In genomic region chr22:20299736-20300136, GRCh38 we compare ENCODE assay signal across 8 cellular contexts. TPM values are rescaled to one million over a fixed set of nuclear protein-coding genes. Genes with fewer than 3 reads are reported as not detected.
DNase-seq lines count a peak whose midpoint lies in the region; ATAC-seq and TF ChIP-seq lines count a peak whose summit lies in the region.

No MANE protein-coding gene starts in this region.

- no CpG with 5 or more reads among the region's 54 CpGs for WGBS in iPS DF 6.9 (ENCODE audit: insufficient coverage, insufficient read length)

- peaks cover 26% of the 10 kb centered on the region for H3K27me3 Mint-ChIP-seq in activated T-helper 2 cell treated with anti-CD3 and anti-CD28 coated beads, Interferon-gamma antibody, Interleukin-2, Interleukin-4, amounts not matched to agents 10 μg/mL and 5 μg/mL and 100 μg/mL, durations not matched to agents 14 hours and 24 hours and 36 hours (ENCODE audit: low read depth)
- peaks cover 7 to 14% of the 10 kb centered on the region in 2 donors for H3K27me3 Mint-ChIP-seq in stimulated activated naive B cell treated with anti-CD40 and anti-IgM and Interleukin-4, amounts not matched to agents 10 μg/mL and 1 μg/mL and 100 μg/mL, for 72 hours

- H3K4me1 ChIP-seq in DOHH2 (ENCODE audit: control insufficient read depth, low read length) (peaks cover 9% of the 10 kb centered on the region; the same call in 1 of the 2 replicates), iPS DF 6.9 (ENCODE audit: control insufficient read depth, insufficient read depth, low read length) (peaks cover 5% of the 10 kb centered on the region; the same call in 1 of the 2 replicates)

- H3K4me3 ChIP-seq in DOHH2 (ENCODE audit: low read length) = peak overlapping the region; percentile 79
- peak overlapping the region; percentile 61 for H3K4me3 ChIP-seq in iPS DF 6.9 (ENCODE audit: low read length)

- TF ChIP-seq CTCF in DOHH2 (IDR thresholded peaks at IDR 0.05; ENCODE audit: low read depth, low read length, poor library complexity, severe bottlenecking) = no peak

- H3K9me3 ChIP-seq in DOHH2 (ENCODE audit: control insufficient read depth, insufficient read depth, low read length) = no peaks in the 10 kb centered on the region
- H3K9me3 ChIP-seq in iPS DF 6.9 (ENCODE audit: control insufficient read depth, insufficient read depth, low read length) = no peaks in the 10 kb centered on the region

- no peaks in the 10 kb centered on the region for H3K36me3 Mint-ChIP-seq in activated T-helper 2 cell treated with anti-CD3 and anti-CD28 coated beads, Interferon-gamma antibody, Interleukin-2, Interleukin-4, amounts not matched to agents 10 μg/mL and 5 μg/mL and 100 μg/mL, durations not matched to agents 14 hours and 24 hours and 36 hours (ENCODE audit: low read depth)
- no peaks in the 10 kb centered on the region for H3K36me3 Mint-ChIP-seq in stimulated activated naive B cell treated with anti-CD40 and anti-IgM and Interleukin-4, amounts not matched to agents 10 μg/mL and 1 μg/mL and 100 μg/mL, for 72 hours

- peak overlapping the region; percentile 98 for H3K4me2 ChIP-seq in DOHH2 (ENCODE audit: low read length)

- H4K20me1 ChIP-seq in DOHH2 (ENCODE audit: control insufficient read depth, insufficient read depth, low read depth, low read length) = no peaks in the 10 kb centered on the region

- H3K27me3 ChIP-seq in DOHH2 (ENCODE audit: control insufficient read depth, low read length) (peaks cover 5% of the 10 kb centered on the region; the same call in 1 of the 2 replicates), iPS DF 6.9 (ENCODE audit: control insufficient read depth, insufficient read depth, low read length) (peaks cover 5% of the 10 kb centered on the region; the same call in 1 of the 2 replicates)

- no peaks in the 10 kb centered on the region for H3F3A ChIP-seq in DOHH2 (ENCODE audit: control insufficient read depth, insufficient read depth)

- no peaks in the 10 kb centered on the region for H3K9me2 ChIP-seq in DOHH2 (replicated peaks; ENCODE audit: control insufficient read depth, low read length)

- H3K36me3 ChIP-seq in DOHH2 (ENCODE audit: control insufficient read depth, low read length) (no peaks in the 10 kb centered on the region), iPS DF 6.9 (ENCODE audit: control insufficient read depth, insufficient read depth, low read length) (no peaks in the 10 kb centered on the region)

- no peaks in the 10 kb centered on the region for H3K9me3 Mint-ChIP-seq in activated T-helper 2 cell treated with anti-CD3 and anti-CD28 coated beads, Interferon-gamma antibody, Interleukin-2, Interleukin-4, amounts not matched to agents 10 μg/mL and 5 μg/mL and 100 μg/mL, durations not matched to agents 14 hours and 24 hours and 36 hours
- H3K9me3 Mint-ChIP-seq in stimulated activated naive B cell treated with anti-CD40 and anti-IgM and Interleukin-4, amounts not matched to agents 10 μg/mL and 1 μg/mL and 100 μg/mL, for 72 hours = no peaks in the 10 kb centered on the region

- no peak overlapping the region for H3K27ac Mint-ChIP-seq in activated T-helper 2 cell treated with anti-CD3 and anti-CD28 coated beads, Interferon-gamma antibody, Interleukin-2, Interleukin-4, amounts not matched to agents 10 μg/mL and 5 μg/mL and 100 μg/mL, durations not matched to agents 14 hours and 24 hours and 36 hours
- no peak overlapping the region for H3K27ac Mint-ChIP-seq in stimulated activated naive B cell treated with anti-CD40 and anti-IgM and Interleukin-4, amounts not matched to agents 10 μg/mL and 1 μg/mL and 100 μg/mL, for 72 hours

- H3K79me2 ChIP-seq in DOHH2 (ENCODE audit: control insufficient read depth, low read length) = no peaks in the 10 kb centered on the region

- peak overlapping the region; percentile 57 for H3K4me3 Mint-ChIP-seq in activated T-helper 2 cell treated with anti-CD3 and anti-CD28 coated beads, Interferon-gamma antibody, Interleukin-2, Interleukin-4, amounts not matched to agents 10 μg/mL and 5 μg/mL and 100 μg/mL, durations not matched to agents 14 hours and 24 hours and 36 hours (ENCODE audit: low read depth)
- peak overlapping the region in 1 of 2 donors; percentile 92 for H3K4me3 Mint-ChIP-seq in stimulated activated naive B cell treated with anti-CD40 and anti-IgM and Interleukin-4, amounts not matched to agents 10 μg/mL and 1 μg/mL and 100 μg/mL, for 72 hours

- peak; percentile 7 for ATAC-seq in HG03460 (IDR thresholded peaks at IDR 0.05; ENCODE audit: unreplicated experiment)
- peak; percentile 44 to 46 for ATAC-seq in stimulated activated naive B cell treated with anti-CD40 and anti-IgM and Interleukin-4, amounts not matched to agents 10 μg/mL and 1 μg/mL and 100 μg/mL, for 72 hours (replicated peaks)
- no peak for ATAC-seq in GM21529 (IDR thresholded peaks at IDR 0.05; ENCODE audit: unreplicated experiment)
- ATAC-seq in GM19023 (IDR thresholded peaks at IDR 0.05; ENCODE audit: unreplicated experiment) = no peak

- DNase-seq in activated T-helper 2 cell treated with anti-CD3 and anti-CD28 coated beads, Interferon-gamma antibody, Interleukin-2, Interleukin-4, amounts not matched to agents 10 μg/mL and 5 μg/mL and 100 μg/mL, durations not matched to agents 14 hours and 24 hours and 36 hours (ENCODE audit: low spot score) = no peak
- no peak for DNase-seq in iPS DF 6.9 (ENCODE audit: low read depth, low spot score)
- DNase-seq in stimulated activated naive B cell treated with anti-CD40 and anti-IgM and Interleukin-4, amounts not matched to agents 10 μg/mL and 1 μg/mL and 100 μg/mL, for 72 hours = no peak
- DNase-seq in germinal center (ENCODE audit: low spot score) = no peak

- H3K4me1 Mint-ChIP-seq in activated T-helper 2 cell treated with anti-CD3 and anti-CD28 coated beads, Interferon-gamma antibody, Interleukin-2, Interleukin-4, amounts not matched to agents 10 μg/mL and 5 μg/mL and 100 μg/mL, durations not matched to agents 14 hours and 24 hours and 36 hours (ENCODE audit: low read depth) = peaks cover 2% of the 10 kb centered on the region
- peaks cover 8 to 10% of the 10 kb centered on the region in 2 donors for H3K4me1 Mint-ChIP-seq in stimulated activated naive B cell treated with anti-CD40 and anti-IgM and Interleukin-4, amounts not matched to agents 10 μg/mL and 1 μg/mL and 100 μg/mL, for 72 hours

- intact Hi-C loops in activated T-helper 2 cell treated with anti-CD3 and anti-CD28 coated beads, Interferon-gamma antibody, Interleukin-2, Interleukin-4, amounts not matched to agents 10 μg/mL and 5 μg/mL and 100 μg/mL, durations not matched to agents 14 hours and 24 hours and 36 hours (cut with micrococcal nuclease) = loop anchor here (2.0 kb wide), 1 partner anchor 21 kb away; the partner anchor contains the start of gene DGCR6L

- H3K27ac ChIP-seq in DOHH2 (ENCODE audit: low read depth, low read length) (no peak overlapping the region), iPS DF 6.9 (ENCODE audit: low read length) (no peak overlapping the region)

RNA-seq across cellular contexts. Expression of gene DGCR6L, which starts 20.1 kb away (rescaled TPM):
- 29.0 and 31.1 TPM in 2 replicates for total RNA-seq in activated T-helper 2 cell treated with anti-CD3 and anti-CD28 coated beads, Interferon-gamma antibody, Interleukin-2, Interleukin-4, amounts not matched to agents 10 μg/mL and 5 μg/mL and 100 μg/mL, durations not matched to agents 14 hours and 24 hours and 36 hours

RNA-seq across cellular contexts. Expression of gene RTN4R, which starts 31.6 kb away (rescaled TPM):
- 1.9 and 2.2 TPM in 2 replicates for total RNA-seq in activated T-helper 2 cell treated with anti-CD3 and anti-CD28 coated beads, Interferon-gamma antibody, Interleukin-2, Interleukin-4, amounts not matched to agents 10 μg/mL and 5 μg/mL and 100 μg/mL, durations not matched to agents 14 hours and 24 hours and 36 hours

Comparison
In these comparisons a context has a peak if more than half of its experiments do, and no peak if none do; other contexts are left out.
1. ATAC-seq: peak in HG03460 (single experiment) and stimulated activated naive B cell treated with anti-CD40 and anti-IgM and Interleukin-4, amounts not matched to agents 10 μg/mL and 1 μg/mL and 100 μg/mL, for 72 hours (2 of 2); none in GM21529 (single experiment) and GM19023 (single experiment).